Comparison of ENCODE assay signal across 12 cellular contexts in genomic region chr15:60426870-60427528, GRCh38. TPM values are rescaled to one million over a fixed set of nuclear protein-coding genes. Genes with fewer than 3 reads are reported as not detected.
A peak's percentile ranks its signal among the peaks of the same experiment; 100 is the strongest.
DNase-seq lines count a peak whose midpoint lies in the region; ATAC-seq and TF ChIP-seq lines count a peak whose summit lies in the region.
"Had no signal": no experiment of that assay in that cellular context is flagged by ENCODE, and none has a peak within 500 bp of the region (broad histone marks: within the 10 kb centered on the region; RNA-seq: fewer than 3 reads in every experiment).

No MANE protein-coding gene starts in this region.

- H3K27me3 ChIP-seq in adrenal gland: no peaks in the 10 kb centered on the region
- H3K27me3 ChIP-seq in foreskin keratinocyte: no peaks in the 10 kb centered on the region
- H3K27me3 ChIP-seq in sigmoid colon: no peaks in the 10 kb centered on the region

- peaks cover 0 to 15% of the 10 kb centered on the region in 2 donors for H3K4me1 ChIP-seq in adrenal gland (replicated peaks in 1 of 2)
- peaks cover 29% of the 10 kb centered on the region for H3K4me1 ChIP-seq in foreskin keratinocyte
- H3K4me1 ChIP-seq in sigmoid colon: peaks cover 0 to 22% (median 14%) of the 10 kb centered on the region in 4 donors

- intact Hi-C loops in adrenal gland (cut with DNase I): no loop called here
- intact Hi-C loops in sigmoid colon (cut with DNase I): no loop called here

- DNase-seq in EH (ENCODE audit: low read depth) (peak; percentile 90), adrenal gland (no peak), foreskin keratinocyte (peak in 1 of 2 donors; percentile 55), sigmoid colon (no peak), SW480 (ENCODE audit: low spot score) (no peak), NCI-H1436 (lab: John Stamatoyannopoulos, UW) (no peak)
- no peak for DNase-seq in activated naive CD4-positive, alpha-beta T cell treated with anti-CD3 and anti-CD28 coated beads, Interleukin-2, amount 50 U/mL, for 16 hours
- DNase-seq: CD4-positive, CD25-positive, alpha-beta regulatory T cell; NCI-H2081; occipital lobe; PC-9 had no signal

- no peak for TF ChIP-seq EP300 in sigmoid colon (IDR thresholded peaks at IDR 0.05)

- H3K27ac ChIP-seq in adrenal gland (peak overlapping the region in 3 of 5 donors; percentile 54 to 64 (median 60)), foreskin keratinocyte (peak overlapping the region; percentile 27), sigmoid colon (peak overlapping the region; percentile 20 to 62 (median 46))
- H3K27ac ChIP-seq: PC-9 had no signal

- H3K4me3 ChIP-seq in adrenal gland (no peak overlapping the region), sigmoid colon (no peak overlapping the region)
- H3K4me3 ChIP-seq: PC-9 had no signal

- ATAC-seq in foreskin keratinocyte (peak; percentile 81), GM18870 (IDR thresholded peaks at IDR 0.05; ENCODE audit: unreplicated experiment) (no peak)

- WGBS in adrenal gland, 4 donors: 41 to 55% (median 48%) methylated on average over 3 of the region's 3 CpGs
- WGBS in sigmoid colon, 2 donors: 77 to 81% methylated on average over 3 of the region's 3 CpGs

- peaks cover 0 to 12% of the 10 kb centered on the region in 2 donors for H3K36me3 ChIP-seq in adrenal gland (replicated peaks in 1 of 2)
- H3K36me3 ChIP-seq in sigmoid colon: peaks cover 0 to 41% (median 0%) of the 10 kb centered on the region in 4 donors

- TF ChIP-seq POLR2A in adrenal gland (IDR thresholded peaks at IDR 0.05): no peak
- TF ChIP-seq POLR2A in sigmoid colon (IDR thresholded peaks at IDR 0.05): no peak

- H3K9me3 ChIP-seq in adrenal gland (replicated peaks in 1 of 3) (no peaks in the 10 kb centered on the region), sigmoid colon (no peaks in the 10 kb centered on the region)

- TF ChIP-seq CTCF in adrenal gland (IDR thresholded peaks at IDR 0.05) (no peak), foreskin keratinocyte (conservative IDR thresholded peaks at IDR 0.05) (no peak), sigmoid colon (IDR thresholded peaks at IDR 0.05) (no peak)

RNA-seq across cellular contexts. Expression of gene ANXA2, which starts 29.2 kb away (rescaled TPM):
- 100 to 1,000 TPM; 335 to 733 (median 482) TPM for total RNA-seq in adrenal gland
- polyA plus RNA-seq in adrenal gland: 1,000 to 10,000 TPM in 1 of 3 donors, 100 to 1,000 TPM in 2; 314 to 1,002 (median 476) TPM
- 7,195 and 7,994 TPM in 2 replicates for total RNA-seq in foreskin keratinocyte
- 7,399 and 7,770 TPM in 2 replicates for polyA plus RNA-seq in foreskin keratinocyte
- total RNA-seq in sigmoid colon: 100 to 1,000 TPM; 157 to 366 (median 214) TPM
- polyA plus RNA-seq in sigmoid colon: 1,000 to 10,000 TPM in 2 of 3 donors, 100 to 1,000 TPM in 1; 900 to 3,307 (median 1,912) TPM

RNA-seq across cellular contexts. Expression of gene ICE2, which starts 51.9 kb away (rescaled TPM):
- 10 to 100 TPM; 13.6 to 53.7 (median 38.3) TPM for total RNA-seq in adrenal gland
- polyA plus RNA-seq in adrenal gland: 10 to 100 TPM; 14.2 to 42.2 (median 15.6) TPM
- 24.5 and 27.3 TPM in 2 replicates for total RNA-seq in foreskin keratinocyte
- polyA plus RNA-seq in foreskin keratinocyte: 13.8 and 15.3 TPM in 2 replicates
- total RNA-seq in sigmoid colon: 10 to 100 TPM; 30.0 to 40.3 (median 34.7) TPM
- polyA plus RNA-seq in sigmoid colon: 10 to 100 TPM in 1 of 3 donors, 1 to 10 TPM in 2; 4.6 to 11.3 (median 5.4) TPM
